Comparison of ENCODE assay signal across 8 cellular contexts in the genomic region with DNA sequence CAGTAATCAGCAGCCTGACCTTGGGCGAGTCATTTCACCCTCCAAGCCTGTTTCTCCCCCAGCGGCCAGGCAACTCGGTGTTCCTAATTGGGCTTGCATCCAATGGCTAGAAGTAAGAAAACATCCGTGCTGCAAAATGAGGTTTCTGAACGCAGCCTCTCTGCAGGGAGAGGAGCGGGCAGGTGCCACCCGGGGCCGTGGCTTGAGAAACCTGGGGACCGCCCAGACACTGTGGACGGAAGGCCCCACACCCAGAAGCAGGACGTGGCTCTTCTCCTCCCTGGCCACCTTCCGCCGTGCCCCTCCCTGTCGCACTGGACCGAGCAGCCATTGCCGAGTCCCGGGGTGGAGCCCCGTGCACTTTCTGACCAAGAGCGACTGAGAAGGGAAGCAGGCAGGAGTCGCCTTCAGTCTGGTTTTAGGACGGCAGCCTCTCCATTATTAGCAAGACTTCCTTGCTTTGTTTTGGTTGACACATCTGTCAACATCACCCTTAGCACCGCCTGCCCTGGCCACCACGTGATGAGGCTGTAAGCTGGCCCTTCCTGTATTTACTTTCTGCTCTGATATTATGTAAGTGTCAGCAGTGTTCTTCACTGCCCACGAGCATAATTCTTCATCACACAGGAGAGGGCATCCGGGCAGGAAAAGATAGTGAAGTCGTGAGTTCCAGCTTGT. TPM values are rescaled to one million over a fixed set of nuclear protein-coding genes. Genes with fewer than 3 reads are reported as not detected.
DNase-seq lines count a peak whose midpoint lies in the region; TF ChIP-seq lines count a peak whose summit lies in the region.

No MANE protein-coding gene starts in this region.

- peak; percentile 69 for DNase-seq in Karpas-422
- peak; percentile 81 for DNase-seq in MCF 10A (ENCODE audit: unreplicated experiment)
- no peak for DNase-seq in iPS DF 6.9 (ENCODE audit: low read depth, low spot score)
- peak; percentile 81 for DNase-seq in retina
- DNase-seq in iPS-NIHi7 (ENCODE audit: extremely low spot score): no peak

- TF ChIP-seq POLR2A in GM15510 (IDR thresholded peaks at IDR 0.05; ENCODE audit: borderline replicate concordance, extremely low read depth, insufficient read length): peak; percentile 36

- H3K36me3 ChIP-seq in ACC112 (ENCODE audit: insufficient read depth, low read length) (peaks cover 35% of the 10 kb centered on the region), Karpas-422 (ENCODE audit: insufficient read depth, low read length) (peaks cover 42% of the 10 kb centered on the region), SU-DHL-6 (ENCODE audit: low read length) (peaks cover 44% of the 10 kb centered on the region), iPS DF 6.9 (ENCODE audit: control insufficient read depth, insufficient read depth, low read length) (peaks cover 5% of the 10 kb centered on the region; the same call in 1 of the 2 replicates)

- H3K36me3 Mint-ChIP-seq in MCF 10A (ENCODE audit: insufficient read depth, unreplicated experiment): peaks cover 61% of the 10 kb centered on the region

- no peaks in the 10 kb centered on the region for H3K27me3 Mint-ChIP-seq in MCF 10A (ENCODE audit: insufficient read depth, unreplicated experiment)

- intact Hi-C loops in MCF 10A (cut with micrococcal nuclease): loop anchor here (5.0 to 10.0 kb wide), 2 partner anchors 65 to 232 kb away; partner anchors contain the start of gene SLC12A3

- H3K9me3 Mint-ChIP-seq in MCF 10A (ENCODE audit: unreplicated experiment): no peaks in the 10 kb centered on the region

- H3K4me3 Mint-ChIP-seq in MCF 10A (ENCODE audit: unreplicated experiment): peak overlapping the region; percentile 99

- H4K20me1 ChIP-seq in Karpas-422 (ENCODE audit: insufficient read depth, low read depth, low read length) (peaks cover 28% of the 10 kb centered on the region; the same call in 1 of the 2 replicates), SU-DHL-6 (ENCODE audit: low read depth, low read length) (peaks cover 40% of the 10 kb centered on the region)

- peak overlapping the region; percentile 100 for H3K27ac Mint-ChIP-seq in MCF 10A (ENCODE audit: low read depth, unreplicated experiment)

- no peaks in the 10 kb centered on the region for H3K27me3 ChIP-seq in ACC112 (ENCODE audit: insufficient read depth, low read length)
- no peaks in the 10 kb centered on the region for H3K27me3 ChIP-seq in Karpas-422 (ENCODE audit: low read length)
- no peaks in the 10 kb centered on the region for H3K27me3 ChIP-seq in SU-DHL-6 (ENCODE audit: low read length)
- no peaks in the 10 kb centered on the region for H3K27me3 ChIP-seq in iPS DF 6.9 (ENCODE audit: control insufficient read depth, insufficient read depth, low read length)

- peaks cover 68% of the 10 kb centered on the region for H3F3A ChIP-seq in SU-DHL-6 (ENCODE audit: insufficient read depth)

- H3K79me2 ChIP-seq in ACC112 (ENCODE audit: control insufficient read depth, insufficient read depth, low read length, unreplicated experiment) (peaks cover 41% of the 10 kb centered on the region), Karpas-422 (ENCODE audit: low read length) (peaks cover 55% of the 10 kb centered on the region), SU-DHL-6 (ENCODE audit: insufficient read depth, low read length) (peaks cover 56% of the 10 kb centered on the region)

- BruUV-seq in MCF 10A (replicated peaks; lab: Mats Ljungman, UMichigan): TSS peak; percentile 26

- H3K9me2 ChIP-seq in Karpas-422 (replicated peaks; ENCODE audit: insufficient read depth, low read length) (no peaks in the 10 kb centered on the region), SU-DHL-6 (replicated peaks; ENCODE audit: insufficient read depth, low read length) (no peaks in the 10 kb centered on the region)

- CTCF ChIA-PET in MCF 10A (lab: Yijun Ruan, JAX): interaction anchor here (0.6 to 2.0 kb wide), 4 partner anchors 12 to 462 kb away, joined by 3 to 16 read pairs (median 3); no protein-coding TSS in a partner anchor

- H3K9me3 ChIP-seq in Karpas-422 (ENCODE audit: low read length) (no peaks in the 10 kb centered on the region), SU-DHL-6 (ENCODE audit: insufficient read depth, low read length) (no peaks in the 10 kb centered on the region), iPS DF 6.9 (ENCODE audit: control insufficient read depth, insufficient read depth, low read length) (no peaks in the 10 kb centered on the region)

- POLR2A ChIA-PET in MCF 10A (lab: Yijun Ruan, JAX): interaction anchor here (0.6 to 4.0 kb wide), 36 partner anchors 9 to 506 kb away, joined by 3 to 31 read pairs (median 5); partner anchors contain the start of genes CETP, MT1X, MT2A and NLRC5

- H3K27ac ChIP-seq in ACC112 (ENCODE audit: low read depth, low read length): peak overlapping the region; percentile 68
- peak overlapping the region; percentile 91 for H3K27ac ChIP-seq in Karpas-422 (ENCODE audit: low read length)
- H3K27ac ChIP-seq in SU-DHL-6 (ENCODE audit: low read depth, low read length): peak overlapping the region; percentile 96
- H3K27ac ChIP-seq in iPS DF 6.9 (ENCODE audit: low read length): no peak overlapping the region

- no CpG with 5 or more reads among the region's 26 CpGs for WGBS in iPS DF 6.9 (ENCODE audit: insufficient coverage, insufficient read length)

- H3K9ac ChIP-seq in Karpas-422 (ENCODE audit: low read length): peak overlapping the region; percentile 87
- H3K9ac ChIP-seq in SU-DHL-6 (ENCODE audit: low read length): peak overlapping the region; percentile 96

- peaks cover 8% of the 10 kb centered on the region for H3K4me1 Mint-ChIP-seq in MCF 10A (ENCODE audit: insufficient read depth, unreplicated experiment)

- peaks cover 14% of the 10 kb centered on the region for H3K4me1 ChIP-seq in ACC112 (ENCODE audit: control insufficient read depth, insufficient read depth, low read length, unreplicated experiment)
- peaks cover 67% of the 10 kb centered on the region for H3K4me1 ChIP-seq in Karpas-422 (ENCODE audit: low read length)
- peaks cover 3% of the 10 kb centered on the region for H3K4me1 ChIP-seq in iPS DF 6.9 (ENCODE audit: control insufficient read depth, insufficient read depth, low read length)

- no peak overlapping the region for H2AFZ ChIP-seq in ACC112 (ENCODE audit: low read length, unreplicated experiment)
- H2AFZ ChIP-seq in Karpas-422 (ENCODE audit: low read length): no peak overlapping the region
- H2AFZ ChIP-seq in SU-DHL-6 (ENCODE audit: low read depth, low read length, severe bottlenecking): no peak overlapping the region

- peak overlapping the region; percentile 86 for H3K4me3 ChIP-seq in ACC112 (ENCODE audit: low read depth, low read length)
- peak overlapping the region; percentile 92 for H3K4me3 ChIP-seq in Karpas-422 (ENCODE audit: low read length)
- peak overlapping the region; percentile 90 for H3K4me3 ChIP-seq in SU-DHL-6 (ENCODE audit: insufficient read depth, low read length, poor library complexity, severe bottlenecking)
- peak overlapping the region; percentile 81 for H3K4me3 ChIP-seq in iPS DF 6.9 (ENCODE audit: low read length)

- TF ChIP-seq CTCF in SU-DHL-6 (IDR thresholded peaks at IDR 0.05; ENCODE audit: insufficient read depth, low read length, poor library complexity, severe bottlenecking) (no peak), MCF 10A (IDR thresholded peaks at IDR 0.05; ENCODE audit: unreplicated experiment) (no peak)

- H3K4me2 ChIP-seq in Karpas-422 (ENCODE audit: low read depth, low read length, poor library complexity, severe bottlenecking): peak overlapping the region; percentile 90
- peak overlapping the region; percentile 98 for H3K4me2 ChIP-seq in SU-DHL-6 (ENCODE audit: low read depth, low read length, poor library complexity, severe bottlenecking)

RNA-seq across cellular contexts. Expression of gene HERPUD1, which starts 0.8 kb away (rescaled TPM):
- total RNA-seq in Karpas-422 (2014; rRNA removed; shearing (Covaris generic); ENCODE audit: low replicate concordance): 98.1 and 112 TPM in 2 replicates
- 201 and 242 TPM in 2 replicates for total RNA-seq in MCF 10A (2022)

RNA-seq across cellular contexts. Expression of gene CETP, which starts 29.0 kb away (rescaled TPM):
- 0.32 and 0.48 TPM in 2 replicates for total RNA-seq in Karpas-422 (2014; rRNA removed; shearing (Covaris generic); ENCODE audit: low replicate concordance)
- total RNA-seq in MCF 10A (2022): not detected in 2 replicates

RNA-seq across cellular contexts. Expression of gene NLRC5, which starts 56.6 kb away (rescaled TPM):
- 103 and 116 TPM in 2 replicates for total RNA-seq in Karpas-422 (2014; rRNA removed; shearing (Covaris generic); ENCODE audit: low replicate concordance)
- 8.0 and 14.5 TPM in 2 replicates for total RNA-seq in MCF 10A (2022)

Comparison
In these comparisons a context has a peak if more than half of its experiments do, and no peak if none do; other contexts are left out.
1. DNase-seq: peak in Karpas-422 (single experiment), MCF 10A (single experiment) and retina (single experiment); none in iPS DF 6.9 (single experiment) and iPS-NIHi7 (single experiment).
2. Peak in every context shown above with its lines, with median percentiles within 50 percentile points of each other: H3K4me3 ChIP-seq.